Comparison of ENCODE assay signal across 8 cellular contexts in the genomic region with DNA sequence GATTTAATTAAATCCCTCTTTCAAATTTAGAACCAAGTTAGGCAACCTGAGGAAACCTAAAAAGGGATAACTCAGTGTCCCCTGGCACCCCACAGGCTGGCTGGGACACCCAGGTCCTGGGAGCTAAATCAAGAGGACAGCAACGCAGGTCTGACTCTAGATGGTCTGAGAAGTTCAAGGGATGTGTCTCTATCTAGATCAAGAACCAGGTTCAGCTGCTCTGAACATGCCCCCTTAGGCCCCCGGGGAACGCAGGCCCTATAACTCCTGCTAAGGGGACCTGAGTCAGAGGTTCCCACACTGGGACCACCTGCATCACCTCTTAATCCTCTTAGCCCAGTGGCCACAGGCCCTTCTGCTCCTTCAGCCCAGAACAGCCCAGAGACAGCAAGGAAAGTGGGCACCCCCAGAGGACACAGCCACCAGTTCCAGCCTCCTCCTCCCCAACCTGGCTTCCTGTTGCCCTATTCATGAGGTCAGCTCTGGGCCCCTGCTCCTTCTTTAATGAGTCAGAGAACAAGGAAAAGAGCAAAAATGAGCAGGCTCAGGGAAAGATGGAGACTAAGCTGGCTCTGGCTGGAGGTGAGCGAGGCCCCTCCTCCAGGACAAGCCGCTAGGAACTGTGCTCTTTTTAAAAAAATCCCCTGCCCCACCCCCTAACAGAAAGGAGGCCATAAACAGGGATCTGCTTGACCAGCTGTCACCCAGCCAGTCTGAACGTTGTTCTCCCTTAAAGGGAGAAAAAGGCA. TPM values are rescaled to one million over a fixed set of nuclear protein-coding genes. Genes with fewer than 3 reads are reported as not detected.
DNase-seq lines count a peak whose midpoint lies in the region; ATAC-seq and TF ChIP-seq lines count a peak whose summit lies in the region.

No MANE protein-coding gene starts in this region.

- H3K9me3 ChIP-seq in HEK293 (ENCODE audit: control insufficient read depth, insufficient read depth, low read depth, low read length) = no peaks in the 10 kb centered on the region

- no peak overlapping the region for H3K4me3 ChIP-seq in HEK293 (ENCODE audit: low read depth, low read length)

- no peak overlapping the region for H3K4me3 Mint-ChIP-seq in stimulated activated effector memory CD8-positive, alpha-beta T cell treated with anti-CD3 and anti-CD28 coated beads, Interleukin-12 subunit alpha, Interleukin-12 subunit beta, amount 100 ng/mL, for 72 hours

- peaks cover 12% of the 10 kb centered on the region for H3K4me1 ChIP-seq in HEK293 (ENCODE audit: control insufficient read depth, insufficient read depth, low read length)

- no peak overlapping the region; the same call in 1 of the 2 replicates for H3K27ac ChIP-seq in HEK293 (ENCODE audit: extremely low read depth, low read depth, low read length)

- TF ChIP-seq CTCF in HEK293 (tag by site-specific recombination; IDR thresholded peaks at IDR 0.05) = no peak

- DNase-seq in left ventricle myocardium superior (no peak), NCI-H345 (lab: John Stamatoyannopoulos, UW) (no peak)
- DNase-seq in stimulated activated effector memory CD8-positive, alpha-beta T cell treated with anti-CD3 and anti-CD28 coated beads, Interleukin-12 subunit alpha, Interleukin-12 subunit beta, amount 100 ng/mL, for 72 hours (ENCODE audit: low spot score in 2 of 2) = no peak

- CTCF ChIA-PET in HEK293 (lab: Yijun Ruan, JAX) = interaction anchor here (0.9 to 1.4 kb wide), 2 partner anchors 18 to 85 kb away, joined by 3 read pairs; no protein-coding TSS in a partner anchor

- no peaks in the 10 kb centered on the region for H3K9me3 Mint-ChIP-seq in stimulated activated effector memory CD8-positive, alpha-beta T cell treated with anti-CD3 and anti-CD28 coated beads, Interleukin-12 subunit alpha, Interleukin-12 subunit beta, amount 100 ng/mL, for 72 hours

- no peaks in the 10 kb centered on the region for H3K4me1 Mint-ChIP-seq in stimulated activated effector memory CD8-positive, alpha-beta T cell treated with anti-CD3 and anti-CD28 coated beads, Interleukin-12 subunit alpha, Interleukin-12 subunit beta, amount 100 ng/mL, for 72 hours

- POLR2A ChIA-PET in HEK293 (lab: Yijun Ruan, JAX) = no interaction called here

- intact Hi-C loops in left ventricle myocardium superior (cut with micrococcal nuclease) = loop anchor here (10.0 kb wide), 1 partner anchor 95 kb away; no protein-coding TSS in a partner anchor

- H3K27ac Mint-ChIP-seq in stimulated activated effector memory CD8-positive, alpha-beta T cell treated with anti-CD3 and anti-CD28 coated beads, Interleukin-12 subunit alpha, Interleukin-12 subunit beta, amount 100 ng/mL, for 72 hours = peak overlapping the region; percentile 65

- ATAC-seq in SK-N-SH treated with all-trans-retinoic acid at 6 μM for 48 hours (peak; percentile 45), left ventricle myocardium superior (peak; percentile 15), GM18502 (IDR thresholded peaks at IDR 0.05; ENCODE audit: poor library complexity, unreplicated experiment) (no peak), HG03354 (IDR thresholded peaks at IDR 0.05; ENCODE audit: poor library complexity, severe bottlenecking, unreplicated experiment) (no peak), HG03457 (IDR thresholded peaks at IDR 0.05; ENCODE audit: unreplicated experiment) (no peak)
- no peak for ATAC-seq in stimulated activated effector memory CD8-positive, alpha-beta T cell treated with anti-CD3 and anti-CD28 coated beads, Interleukin-12 subunit alpha, Interleukin-12 subunit beta, amount 100 ng/mL, for 72 hours

- H3K36me3 ChIP-seq in HEK293 (ENCODE audit: control insufficient read depth in 2 of 2, insufficient read depth in 1 of 2, low read length in 2 of 2) = no peaks in the 10 kb centered on the region

- no peaks in the 10 kb centered on the region for H3K36me3 Mint-ChIP-seq in stimulated activated effector memory CD8-positive, alpha-beta T cell treated with anti-CD3 and anti-CD28 coated beads, Interleukin-12 subunit alpha, Interleukin-12 subunit beta, amount 100 ng/mL, for 72 hours

TF ChIP-seq in HEK293, 187 proteins besides CTCF, POLR2A, EP300 and RAD21:
- TF ChIP-seq, protein P1, sequence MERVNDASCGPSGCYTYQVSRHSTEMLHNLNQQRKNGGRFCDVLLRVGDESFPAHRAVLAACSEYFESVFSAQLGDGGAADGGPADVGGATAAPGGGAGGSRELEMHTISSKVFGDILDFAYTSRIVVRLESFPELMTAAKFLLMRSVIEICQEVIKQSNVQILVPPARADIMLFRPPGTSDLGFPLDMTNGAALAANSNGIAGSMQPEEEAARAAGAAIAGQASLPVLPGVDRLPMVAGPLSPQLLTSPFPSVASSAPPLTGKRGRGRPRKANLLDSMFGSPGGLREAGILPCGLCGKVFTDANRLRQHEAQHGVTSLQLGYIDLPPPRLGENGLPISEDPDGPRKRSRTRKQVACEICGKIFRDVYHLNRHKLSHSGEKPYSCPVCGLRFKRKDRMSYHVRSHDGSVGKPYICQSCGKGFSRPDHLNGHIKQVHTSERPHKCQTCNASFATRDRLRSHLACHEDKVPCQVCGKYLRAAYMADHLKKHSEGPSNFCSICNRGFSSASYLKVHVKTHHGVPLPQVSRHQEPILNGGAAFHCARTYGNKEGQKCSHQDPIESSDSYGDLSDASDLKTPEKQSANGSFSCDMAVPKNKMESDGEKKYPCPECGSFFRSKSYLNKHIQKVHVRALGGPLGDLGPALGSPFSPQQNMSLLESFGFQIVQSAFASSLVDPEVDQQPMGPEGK (tag by site-specific recombination; IDR thresholded peaks at IDR 0.05) = peak; percentile 35; the same call in 1 of the 2 replicates
- TF ChIP-seq ZNF692 (tag by site-specific recombination; IDR thresholded peaks at IDR 0.05) = peak; percentile 69
- TF ChIP-seq KLF7 (tag by site-specific recombination; IDR thresholded peaks at IDR 0.05; ENCODE audit: borderline replicate concordance) = no peak
- TF ChIP-seq FEZF1 (tag by site-specific recombination; IDR thresholded peaks at IDR 0.05) = peak; percentile 93

TF ChIP-seq in SK-N-SH treated with all-trans-retinoic acid at 6 μM for 48 hours, 23 proteins besides CTCF, POLR2A, EP300 and RAD21:
- TF ChIP-seq TCF4 (CRISPR knock-in tag; IDR thresholded peaks at IDR 0.05; ENCODE audit: borderline replicate concordance) = no peak
- TF ChIP-seq, protein P2, sequence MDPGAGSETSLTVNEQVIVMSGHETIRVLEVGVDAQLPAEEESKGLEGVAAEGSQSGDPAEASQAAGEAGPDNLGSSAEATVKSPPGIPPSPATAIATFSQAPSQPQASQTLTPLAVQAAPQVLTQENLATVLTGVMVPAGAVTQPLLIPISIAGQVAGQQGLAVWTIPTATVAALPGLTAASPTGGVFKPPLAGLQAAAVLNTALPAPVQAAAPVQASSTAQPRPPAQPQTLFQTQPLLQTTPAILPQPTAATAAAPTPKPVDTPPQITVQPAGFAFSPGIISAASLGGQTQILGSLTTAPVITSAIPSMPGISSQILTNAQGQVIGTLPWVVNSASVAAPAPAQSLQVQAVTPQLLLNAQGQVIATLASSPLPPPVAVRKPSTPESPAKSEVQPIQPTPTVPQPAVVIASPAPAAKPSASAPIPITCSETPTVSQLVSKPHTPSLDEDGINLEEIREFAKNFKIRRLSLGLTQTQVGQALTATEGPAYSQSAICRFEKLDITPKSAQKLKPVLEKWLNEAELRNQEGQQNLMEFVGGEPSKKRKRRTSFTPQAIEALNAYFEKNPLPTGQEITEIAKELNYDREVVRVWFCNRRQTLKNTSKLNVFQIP (CRISPR knock-in tag; IDR thresholded peaks at IDR 0.05; ENCODE audit: borderline replicate concordance, low read depth) = no peak
- TF ChIP-seq ZFP3 (CRISPR knock-in tag; IDR thresholded peaks at IDR 0.05) = no peak

RNA-seq across cellular contexts. Expression of gene PITPNM2, which starts 10.8 kb away (rescaled TPM):
- 20.8 TPM for total RNA-seq in left ventricle myocardium superior

Comparison
In these comparisons a context has a peak if more than half of its experiments do, and no peak if none do; other contexts are left out.
1. ATAC-seq: peak in SK-N-SH treated with all-trans-retinoic acid at 6 μM for 48 hours (single experiment) and left ventricle myocardium superior (single experiment); none in stimulated activated effector memory CD8-positive, alpha-beta T cell treated with anti-CD3 and anti-CD28 coated beads, Interleukin-12 subunit alpha, Interleukin-12 subunit beta, amount 100 ng/mL, for 72 hours (single experiment), GM18502 (single experiment), HG03354 (single experiment) and HG03457 (single experiment).